24 cellular contexts compared by ENCODE assay signal in genomic region chr6:126258150-126258549, GRCh38.
"Had no signal": no experiment of that assay in that cellular context is flagged by ENCODE, and none has a peak within 500 bp of the region (broad histone marks: within the 10 kb centered on the region; RNA-seq: fewer than 3 reads in every experiment).

No MANE protein-coding gene starts in this region.

- ATAC-seq: natural killer cell, pancreas, right cardiac atrium, sciatic nerve had no signal

- H3K4me3 ChIP-seq: left ventricle myocardium inferior, lower lobe of right lung, neural progenitor cell, pancreas, prostate gland, skin epidermis, suprapubic skin, thoracic aorta, tibial artery, uterus had no signal

- H2AFZ ChIP-seq: neural progenitor cell had no signal

- H3K36me3 ChIP-seq: lower lobe of right lung, neural progenitor cell, pancreas, prostate gland, suprapubic skin, thoracic aorta, uterus had no signal

- H3K9ac ChIP-seq: neural progenitor cell had no signal

- H3K4me2 ChIP-seq: neural progenitor cell had no signal

- H3K27ac ChIP-seq: left ventricle myocardium inferior, lower lobe of right lung, neural progenitor cell, pancreas, prostate gland, skin epidermis, suprapubic skin, thoracic aorta, tibial artery, uterus had no signal

- H3K9me3 ChIP-seq: pancreas, prostate gland had no signal

- H3K27me3 ChIP-seq: neural progenitor cell, pancreas, suprapubic skin, tibial artery, uterus had no signal

- FAIRE-seq: pancreas had no signal

- DNase-seq: hippocampal formation; left ventricle myocardium inferior; lower lobe of right lung; mammary epithelial cell; mesenchymal stem cell; naive B cell; natural killer cell; nephron progenitor cell; retina; right cardiac atrium; stimulated activated CD4-positive, alpha-beta T cell treated with anti-CD3 and anti-CD28 coated beads, Interleukin-12 subunit alpha, Interleukin-12 subunit beta, amount 100 ng/mL, for 4 hours; stimulated activated CD4-positive, alpha-beta T cell treated with anti-CD3 and anti-CD28 coated beads, Interleukin-15, amount 100 ng/mL, for 24 hours; stimulated activated CD4-positive, alpha-beta T cell treated with anti-CD3 and anti-CD28 coated beads, Interleukin-2, amount 100 ng/mL, for 24 hours; stimulated activated CD4-positive, alpha-beta T cell treated with anti-CD3 and anti-CD28 coated beads, Interleukin-4, amount 100 ng/mL, for 1 hour; stimulated activated naive CD4-positive, alpha-beta T cell; tibial artery; uterus had no signal

- H3K4me1 ChIP-seq: left ventricle myocardium inferior, lower lobe of right lung, neural progenitor cell, pancreas, prostate gland, suprapubic skin, tibial artery had no signal
